Comparison of ENCODE assay signal across 3 cellular contexts in the genomic region with DNA sequence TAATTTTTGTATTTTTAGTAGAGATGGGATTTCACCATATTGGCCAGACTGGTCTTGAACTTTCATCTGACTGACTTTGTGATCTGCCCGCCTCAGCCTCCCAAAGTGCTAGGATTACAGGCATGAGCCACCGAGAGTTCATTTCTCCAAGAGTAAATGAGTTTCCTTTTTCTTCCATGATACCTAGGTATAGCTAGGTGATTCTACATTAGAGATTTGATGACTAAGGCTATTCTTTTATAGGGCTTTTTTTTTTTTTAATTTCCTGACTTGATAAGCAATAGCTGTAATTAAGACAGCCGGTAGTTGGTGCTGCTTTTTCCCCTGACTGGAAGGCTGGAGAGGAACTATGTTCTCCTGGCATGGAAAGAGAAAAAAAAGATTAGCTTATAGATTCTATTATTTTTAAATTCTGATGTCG.
A peak's percentile ranks its signal among the peaks of the same experiment; 100 is the strongest.
TF ChIP-seq lines count a peak whose summit lies in the region.

No MANE protein-coding gene starts in this region.

TF ChIP-seq in SK-N-SH, 30 proteins besides CTCF, POLR2A, EP300 and RAD21 (continued from another document):
- no peak for TF ChIP-seq PBX3 (IDR thresholded peaks at IDR 0.05)
- TF ChIP-seq ELF1 (IDR thresholded peaks at IDR 0.05): no peak
- no peak for TF ChIP-seq TCF12 (IDR thresholded peaks at IDR 0.05)
- TF ChIP-seq, protein P1, sequence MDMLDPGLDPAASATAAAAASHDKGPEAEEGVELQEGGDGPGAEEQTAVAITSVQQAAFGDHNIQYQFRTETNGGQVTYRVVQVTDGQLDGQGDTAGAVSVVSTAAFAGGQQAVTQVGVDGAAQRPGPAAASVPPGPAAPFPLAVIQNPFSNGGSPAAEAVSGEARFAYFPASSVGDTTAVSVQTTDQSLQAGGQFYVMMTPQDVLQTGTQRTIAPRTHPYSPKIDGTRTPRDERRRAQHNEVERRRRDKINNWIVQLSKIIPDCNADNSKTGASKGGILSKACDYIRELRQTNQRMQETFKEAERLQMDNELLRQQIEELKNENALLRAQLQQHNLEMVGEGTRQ (IDR thresholded peaks at IDR 0.05; ENCODE audit: borderline replicate concordance, low read depth, low read length): no peak
- TF ChIP-seq FOSL2 (IDR thresholded peaks at IDR 0.05; ENCODE audit: borderline replicate concordance, low read depth): no peak
- TF ChIP-seq FOXM1 (IDR thresholded peaks at IDR 0.05; ENCODE audit: low read depth): no peak
- no peak for TF ChIP-seq SMC3 (IDR thresholded peaks at IDR 0.05; ENCODE audit: low read depth, low read length)
- TF ChIP-seq CHD2 (IDR thresholded peaks at IDR 0.05; ENCODE audit: low read length, partially characterized antibody): no peak
- TF ChIP-seq RFX5 (IDR thresholded peaks at IDR 0.05; ENCODE audit: low read length): no peak
- TF ChIP-seq SIN3A (IDR thresholded peaks at IDR 0.05; ENCODE audit: borderline replicate concordance, low read depth, low read length): no peak

TF ChIP-seq in SK-N-SH treated with all-trans-retinoic acid at 6 μM for 48 hours, 23 proteins besides CTCF, POLR2A, EP300 and RAD21 (continued from another document):
- TF ChIP-seq, protein P2, sequence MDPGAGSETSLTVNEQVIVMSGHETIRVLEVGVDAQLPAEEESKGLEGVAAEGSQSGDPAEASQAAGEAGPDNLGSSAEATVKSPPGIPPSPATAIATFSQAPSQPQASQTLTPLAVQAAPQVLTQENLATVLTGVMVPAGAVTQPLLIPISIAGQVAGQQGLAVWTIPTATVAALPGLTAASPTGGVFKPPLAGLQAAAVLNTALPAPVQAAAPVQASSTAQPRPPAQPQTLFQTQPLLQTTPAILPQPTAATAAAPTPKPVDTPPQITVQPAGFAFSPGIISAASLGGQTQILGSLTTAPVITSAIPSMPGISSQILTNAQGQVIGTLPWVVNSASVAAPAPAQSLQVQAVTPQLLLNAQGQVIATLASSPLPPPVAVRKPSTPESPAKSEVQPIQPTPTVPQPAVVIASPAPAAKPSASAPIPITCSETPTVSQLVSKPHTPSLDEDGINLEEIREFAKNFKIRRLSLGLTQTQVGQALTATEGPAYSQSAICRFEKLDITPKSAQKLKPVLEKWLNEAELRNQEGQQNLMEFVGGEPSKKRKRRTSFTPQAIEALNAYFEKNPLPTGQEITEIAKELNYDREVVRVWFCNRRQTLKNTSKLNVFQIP (CRISPR knock-in tag; IDR thresholded peaks at IDR 0.05; ENCODE audit: borderline replicate concordance, low read depth): no peak
- TF ChIP-seq ISL1 (CRISPR knock-in tag; IDR thresholded peaks at IDR 0.05) (no peak), ZFP30 (CRISPR knock-in tag; IDR thresholded peaks at IDR 0.05) (no peak)

TF ChIP-seq in K562, 482 proteins besides CTCF, POLR2A, EP300 and RAD21 (continued from another document):
- TF ChIP-seq TEAD1 (CRISPR knock-in tag; IDR thresholded peaks at IDR 0.05): no peak
- no peak for TF ChIP-seq ELF1 (tag; IDR thresholded peaks at IDR 0.05)
- TF ChIP-seq MAFG (tag; conservative IDR thresholded peaks at IDR 0.05): peak; percentile 59
- no peak for TF ChIP-seq DMBX1 (CRISPR knock-in tag; IDR thresholded peaks at IDR 0.05; ENCODE audit: borderline replicate concordance)
